ENCODE assay signal across 8 cellular contexts in genomic region chr19:41597600-41598041, GRCh38. TPM values are rescaled to one million over a fixed set of nuclear protein-coding genes. Genes with fewer than 3 reads are reported as not detected.
A peak's percentile ranks its signal among the peaks of the same experiment; 100 is the strongest.
DNase-seq lines count a peak whose midpoint lies in the region; ATAC-seq and TF ChIP-seq lines count a peak whose summit lies in the region.

No MANE protein-coding gene starts in this region.

- H3K4me1 ChIP-seq in KMS-11 (ENCODE audit: low read depth, poor library complexity, severe bottlenecking) (peaks cover 7% of the 10 kb centered on the region), suprapubic skin (peaks cover 3% of the 10 kb centered on the region)

- 5% methylated on average over 10 of the region's 10 CpGs for WGBS in suprapubic skin

- DNase-seq in GM03348 (ENCODE audit: low spot score) (peak; percentile 84), RPMI8226 (peak; percentile 72), activated T-helper 1 cell treated with Interleukin-2 at 50 U/mL for 16 hours (ENCODE audit: low read depth) (peak; percentile 45), fibroblast of the conjunctiva (ENCODE audit: low read depth) (peak; percentile 42), non-pigmented ciliary epithelial cell (ENCODE audit: low read depth) (peak; percentile 24), suprapubic skin (ENCODE audit: low spot score in 2 of 2) (no peak)

- no peak overlapping the region for H3K9ac ChIP-seq in KMS-11

- H3K36me3 ChIP-seq in KMS-11 (ENCODE audit: insufficient read depth) (no peaks in the 10 kb centered on the region), suprapubic skin (no peaks in the 10 kb centered on the region)

- H3K4me3 ChIP-seq in KMS-11 (IDR thresholded peaks at IDR 0.05; ENCODE audit: insufficient read depth, low read depth, low read length) = no peak overlapping the region
- H3K4me3 ChIP-seq in suprapubic skin = no peak overlapping the region

- peak overlapping the region; percentile 31; the same call in 1 of the 2 replicates for H3K4me2 ChIP-seq in KMS-11

- no peak overlapping the region for H3K27ac ChIP-seq in KMS-11
- H3K27ac ChIP-seq in suprapubic skin = no peak overlapping the region

- no peaks in the 10 kb centered on the region for H3K79me2 ChIP-seq in KMS-11 (ENCODE audit: insufficient read depth, low read depth)

- no peak for TF ChIP-seq POLR2A in suprapubic skin (IDR thresholded peaks at IDR 0.05)

- peak overlapping the region; percentile 32; the same call in 1 of the 2 replicates for H2AFZ ChIP-seq in KMS-11 (ENCODE audit: low read depth)

- no peak for TF ChIP-seq EP300 in suprapubic skin (IDR thresholded peaks at IDR 0.05)

- peak; percentile 99 for TF ChIP-seq CTCF in KMS-11 (conservative IDR thresholded peaks at IDR 0.05; ENCODE audit: low read depth, low read length)
- peak; percentile 73 to 88 for TF ChIP-seq CTCF in suprapubic skin (IDR thresholded peaks at IDR 0.05)

- no peaks in the 10 kb centered on the region for H3K9me3 ChIP-seq in suprapubic skin

- ATAC-seq in HG03442 (IDR thresholded peaks at IDR 0.05; ENCODE audit: unreplicated experiment) = no peak

- H3K27me3 ChIP-seq in KMS-11 (ENCODE audit: insufficient read depth, low read depth) (peaks cover 54% of the 10 kb centered on the region; the same call in 1 of the 2 replicates), suprapubic skin (peaks cover 36% of the 10 kb centered on the region)

- H4K20me1 ChIP-seq in KMS-11 (ENCODE audit: insufficient read depth) = no peaks in the 10 kb centered on the region

RNA-seq across cellular contexts. Expression of gene CEACAM21, which starts 21.7 kb away (rescaled TPM):
- total RNA-seq in suprapubic skin = 1 to 10 TPM in 1 of 4 donors, not detected in 3; 2.3 TPM

RNA-seq across cellular contexts. Expression of gene CEACAM4, which starts 29.3 kb away (rescaled TPM):
- 1 to 10 TPM in 1 of 4 donors, not detected in 3; 1.9 TPM for total RNA-seq in suprapubic skin

Comparison
In these comparisons a context has a peak if more than half of its experiments do, and no peak if none do; other contexts are left out.
1. DNase-seq: peak in GM03348 (single experiment), RPMI8226 (single experiment), activated T-helper 1 cell treated with Interleukin-2 at 50 U/mL for 16 hours (single experiment), fibroblast of the conjunctiva (single experiment) and non-pigmented ciliary epithelial cell (single experiment); none in suprapubic skin (0 of 2).